In genomic region chr16:3021449-3022207, GRCh38 we compare ENCODE assay signal across 9 cellular contexts. TPM values are rescaled to one million over a fixed set of nuclear protein-coding genes. Genes with fewer than 3 reads are reported as not detected.
DNase-seq lines count a peak whose midpoint lies in the region; ATAC-seq and TF ChIP-seq lines count a peak whose summit lies in the region.
"Had no signal": no experiment of that assay in that cellular context is flagged by ENCODE, and none has a peak within 500 bp of the region (broad histone marks: within the 10 kb centered on the region; RNA-seq: fewer than 3 reads in every experiment).

No MANE protein-coding gene starts in this region.

- TF ChIP-seq CTCF in DOHH2 (IDR thresholded peaks at IDR 0.05; ENCODE audit: low read depth, low read length, poor library complexity, severe bottlenecking) (peak; percentile 72), right atrium auricular region (IDR thresholded peaks at IDR 0.05) (peak in 1 of 2 donors; percentile 45), retinal pigment epithelial cell (conservative IDR thresholded peaks at IDR 0.05; ENCODE audit: low read depth, low read length) (peak; percentile 24)

- H3K36me3 ChIP-seq in DOHH2 (ENCODE audit: control insufficient read depth, low read length) (peaks cover 10% of the 10 kb centered on the region), right atrium auricular region (peaks cover 5% of the 10 kb centered on the region)

- H4K20me1 ChIP-seq in DOHH2 (ENCODE audit: control insufficient read depth, insufficient read depth, low read depth, low read length): no peaks in the 10 kb centered on the region

- H3K4me2 ChIP-seq in DOHH2 (ENCODE audit: low read length): peak overlapping the region; percentile 89

- peaks cover 36% of the 10 kb centered on the region for H3K4me1 ChIP-seq in DOHH2 (ENCODE audit: control insufficient read depth, low read length)
- peaks cover 0 to 56% of the 10 kb centered on the region in 2 donors for H3K4me1 ChIP-seq in right atrium auricular region

- H3K4me3 ChIP-seq in DOHH2 (ENCODE audit: low read length) (peak overlapping the region; percentile 68), right atrium auricular region (peak overlapping the region; percentile 74 to 94), retinal pigment epithelial cell (ENCODE audit: low read length) (peak overlapping the region; percentile 64)

- no peaks in the 10 kb centered on the region for H3K9me3 ChIP-seq in DOHH2 (ENCODE audit: control insufficient read depth, insufficient read depth, low read length)
- no peaks in the 10 kb centered on the region for H3K9me3 ChIP-seq in right atrium auricular region

- H3K9me2 ChIP-seq in DOHH2 (replicated peaks; ENCODE audit: control insufficient read depth, low read length): no peaks in the 10 kb centered on the region

- in situ Hi-C loops in KBM-7 (cut with MboI; ENCODE audit: low pct_unique_long_range_greater_than_20kb, low sequenced_read_pairs): no loop called here

- peaks cover 5% of the 10 kb centered on the region for H3K79me2 ChIP-seq in DOHH2 (ENCODE audit: control insufficient read depth, low read length)

- H3K27me3 ChIP-seq in DOHH2 (ENCODE audit: control insufficient read depth, low read length) (no peaks in the 10 kb centered on the region), right atrium auricular region (peaks cover 0 to 11% of the 10 kb centered on the region in 2 donors)

- no peak for ATAC-seq in HG02588 (IDR thresholded peaks at IDR 0.05; ENCODE audit: unreplicated experiment)
- ATAC-seq in GM18861 (IDR thresholded peaks at IDR 0.05; ENCODE audit: unreplicated experiment): no peak

- DNase-seq in KBM-7 (peak; percentile 76), T-helper 2 cell (peak; percentile 44 to 72 (median 57)), amniotic epithelial cell (ENCODE audit: low read depth) (peak; percentile 94), right atrium auricular region (ENCODE audit: low spot score) (peak; percentile 80), retinal pigment epithelial cell (ENCODE audit: low read depth) (peak; percentile 80)

- peaks cover 11% of the 10 kb centered on the region; the same call in 1 of the 2 replicates for H3F3A ChIP-seq in DOHH2 (ENCODE audit: control insufficient read depth, insufficient read depth)

- H3K27ac ChIP-seq in DOHH2 (ENCODE audit: low read depth, low read length) (no peak overlapping the region), right atrium auricular region (peak overlapping the region; percentile 95 to 99)

RNA-seq across cellular contexts. Expression of gene TNFRSF12A, which starts 1.5 kb away (rescaled TPM):
- total RNA-seq in right atrium auricular region: 100 to 1,000 TPM in 1 of 2 donors, 10 to 100 TPM in 1; 36.8 to 280 TPM

RNA-seq across cellular contexts. Expression of gene HCFC1R1, which starts 2.1 kb away (rescaled TPM):
- 10 to 100 TPM; 22.5 to 33.1 TPM for total RNA-seq in right atrium auricular region

RNA-seq across cellular contexts. Expression of gene THOC6, which starts 2.2 kb away (rescaled TPM):
- total RNA-seq in right atrium auricular region: 10 to 100 TPM in 1 of 2 donors, 1 to 10 TPM in 1; 7.4 to 12.6 TPM

RNA-seq across cellular contexts. Expression of gene CLDN6, which starts 3.6 kb away (rescaled TPM):
- not detected for total RNA-seq in right atrium auricular region
- total RNA-seq: pulmonary artery endothelial cell had no signal

RNA-seq across cellular contexts. Expression of gene CLDN9, which starts 8.9 kb away (rescaled TPM):
- under 1 TPM in 1 of 2 donors, not detected in 1; 0.39 TPM for total RNA-seq in right atrium auricular region
- total RNA-seq: pulmonary artery endothelial cell had no signal
